ENCODE assay signal across 25 cellular contexts in the genomic region with DNA sequence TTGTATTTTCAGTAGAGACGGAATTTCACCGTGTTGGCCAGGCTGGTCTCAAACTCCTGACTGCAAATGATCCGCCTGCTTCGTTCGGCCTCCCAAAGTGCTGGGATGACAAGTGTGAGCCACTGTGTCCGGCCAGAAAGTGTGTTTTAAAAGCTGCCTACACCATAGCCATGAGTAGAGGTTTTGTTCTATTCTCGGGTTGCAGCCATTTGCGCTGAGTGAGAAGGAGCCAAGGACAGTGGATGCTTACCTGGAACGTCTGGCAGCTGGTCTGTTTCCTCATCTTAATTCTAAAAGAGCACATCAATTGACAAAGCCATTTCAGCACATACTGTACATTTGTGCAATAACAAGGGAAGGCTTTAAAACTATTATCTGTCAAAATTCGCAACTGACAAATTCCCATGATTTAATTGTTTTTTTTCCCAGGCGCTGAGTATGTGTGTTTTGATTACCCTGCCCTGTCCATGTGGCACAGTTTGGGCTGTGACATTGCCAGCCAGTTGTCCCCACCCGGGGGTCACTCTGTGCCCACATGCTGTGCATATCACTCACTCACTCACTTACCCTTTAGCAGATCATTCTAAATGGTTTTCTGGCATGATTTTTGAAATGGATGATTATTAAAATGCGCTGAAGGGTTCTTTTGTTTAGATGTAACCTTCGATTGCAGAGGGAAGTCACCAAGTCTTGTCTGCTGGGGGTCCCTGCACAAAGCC.
"Had no signal": no experiment of that assay in that cellular context is flagged by ENCODE, and none has a peak within 500 bp of the region (broad histone marks: within the 10 kb centered on the region; RNA-seq: fewer than 3 reads in every experiment).

No MANE protein-coding gene starts in this region.

- H3K36me3 ChIP-seq: left lung, pancreas, right atrium auricular region, right lobe of liver, tibial nerve, uterus had no signal

- H3K36me3 Mint-ChIP-seq: mesothelial cell of epicardium, natural killer cell, type B pancreatic cell had no signal

- H3K27ac ChIP-seq: left lung, pancreas, right atrium auricular region, right lobe of liver, skin epidermis, spleen, tibial nerve, uterus had no signal

- H3K27me3 ChIP-seq: pancreas, right atrium auricular region, right lobe of liver, spleen, tibial nerve, uterus had no signal

- H3K4me1 Mint-ChIP-seq: mesothelial cell of epicardium; stimulated activated naive CD8-positive, alpha-beta T cell treated with anti-CD3 and anti-CD28 coated beads, Interleukin-15, amount 100 ng/mL, for 72 hours had no signal

- H3K9me3 Mint-ChIP-seq: immature natural killer cell; mesothelial cell of epicardium; naive B cell; natural killer cell; stimulated activated memory B cell treated with anti-CD40 and anti-IgM and Interleukin-4, amounts not matched to agents 10 μg/mL and 1 μg/mL and 100 μg/mL, for 72 hours; stimulated activated naive CD8-positive, alpha-beta T cell treated with anti-CD3 and anti-CD28 coated beads, Interleukin-15, amount 100 ng/mL, for 72 hours; type B pancreatic cell had no signal

- H3K4me3 ChIP-seq: left lung, lung, pancreas, right atrium auricular region, right lobe of liver, skin epidermis, spleen, tibial nerve, uterus had no signal

- H3K27ac Mint-ChIP-seq: immature natural killer cell; mesothelial cell of epicardium; natural killer cell; stimulated activated memory B cell treated with anti-CD40 and anti-IgM and Interleukin-4, amounts not matched to agents 10 μg/mL and 1 μg/mL and 100 μg/mL, for 72 hours; type B pancreatic cell had no signal

- ATAC-seq: left lung; natural killer cell; right lobe of liver; stimulated activated memory B cell treated with anti-CD40 and anti-IgM and Interleukin-4, amounts not matched to agents 10 μg/mL and 1 μg/mL and 100 μg/mL, for 72 hours; stimulated activated naive CD8-positive, alpha-beta T cell treated with anti-CD3 and anti-CD28 coated beads, Interleukin-15, amount 100 ng/mL, for 72 hours had no signal

- H3K4me1 ChIP-seq: left lung, pancreas, right lobe of liver, tibial nerve, uterus had no signal

- H3K4me3 Mint-ChIP-seq: immature natural killer cell; mesothelial cell of epicardium; naive B cell; natural killer cell; stimulated activated memory B cell treated with anti-CD40 and anti-IgM and Interleukin-4, amounts not matched to agents 10 μg/mL and 1 μg/mL and 100 μg/mL, for 72 hours; stimulated activated naive CD8-positive, alpha-beta T cell treated with anti-CD3 and anti-CD28 coated beads, Interleukin-15, amount 100 ng/mL, for 72 hours; type B pancreatic cell had no signal

- DNase-seq: hypothalamus; immature natural killer cell; kidney; left colon; left lung; naive B cell; natural killer cell; right lobe of liver; spleen; stimulated activated CD4-positive, alpha-beta T cell treated with anti-CD3 and anti-CD28 coated beads, Interleukin-1b, Interleukin-23, amount 100 ng/mL, for 48 hours; stimulated activated CD4-positive, alpha-beta T cell treated with anti-CD3 and anti-CD28 coated beads, Interleukin-2, amount 100 ng/mL, for 48 hours; stimulated activated CD4-positive, alpha-beta T cell treated with anti-CD3 and anti-CD28 coated beads, Interleukin-4, amount 100 ng/mL, for 4 hours; stimulated activated CD8-positive, alpha-beta memory T cell treated with anti-CD3 and anti-CD28 coated beads, Interleukin-4, amount 100 ng/mL, for 48 hours; stimulated activated naive CD4-positive, alpha-beta T cell treated with Interleukin-2 at 50 U/mL for 16 hours; stimulated activated naive CD8-positive, alpha-beta T cell treated with anti-CD3 and anti-CD28 coated beads, Interleukin-15, amount 100 ng/mL, for 72 hours; substantia nigra; uterus had no signal

- H3K27me3 Mint-ChIP-seq: naive B cell; stimulated activated memory B cell treated with anti-CD40 and anti-IgM and Interleukin-4, amounts not matched to agents 10 μg/mL and 1 μg/mL and 100 μg/mL, for 72 hours; stimulated activated naive CD8-positive, alpha-beta T cell treated with anti-CD3 and anti-CD28 coated beads, Interleukin-15, amount 100 ng/mL, for 72 hours; type B pancreatic cell had no signal

- H3K9me3 ChIP-seq: left lung, pancreas, right atrium auricular region, right lobe of liver, spleen, tibial nerve, uterus had no signal
